ENCODE assay signal across 13 cellular contexts in genomic region chr17:53627511-53627910, GRCh38.
DNase-seq lines count a peak whose midpoint lies in the region; TF ChIP-seq lines count a peak whose summit lies in the region.
"Had no signal": no experiment of that assay in that cellular context is flagged by ENCODE, and none has a peak within 500 bp of the region (broad histone marks: within the 10 kb centered on the region; RNA-seq: fewer than 3 reads in every experiment).

No MANE protein-coding gene starts in this region.

- H3K4me3 ChIP-seq in choroid plexus epithelial cell (ENCODE audit: low read depth, low read length) (no peak overlapping the region), mesodermal cell (ENCODE audit: extremely low read depth, insufficient read depth, low read length, poor library complexity, severe bottlenecking) (no peak overlapping the region)

- peaks cover 42% of the 10 kb centered on the region for H3K4me1 ChIP-seq in mesodermal cell (ENCODE audit: control insufficient read depth, insufficient read depth, low read length, poor library complexity, severe bottlenecking)

- H3K36me3 ChIP-seq in mesodermal cell (ENCODE audit: control insufficient read depth, insufficient read depth, low read length), result no peaks in the 10 kb centered on the region

- DNase-seq in AG20443 (ENCODE audit: low spot score) (peak; percentile 15), LHCN-M2 (ENCODE audit: low read depth) (peak; percentile 74), choroid plexus epithelial cell (ENCODE audit: low read depth) (peak; percentile 7), dedifferentiated amniotic fluid mesenchymal stem cell (ENCODE audit: extremely low spot score) (no peak), KBM-7 (no peak), anterior cingulate cortex (lab: John Stamatoyannopoulos, UW) (no peak), cerebellar cortex (ENCODE audit: low spot score) (no peak)
- DNase-seq: activated CD4-positive, alpha-beta T cell treated with anti-CD3 and anti-CD28 coated beads for 4 hours; activated T-cell treated with anti-CD3 and anti-CD28 coated beads, Interleukin-2, amount 50 U/mL, for 24 hours; CD4-positive, alpha-beta T cell; retina had no signal

- WGBS in mesodermal cell (ENCODE audit: insufficient coverage in 2 of 2), 2 experiments, result no CpG with 5 or more reads among the region's 1 CpG

- TF ChIP-seq CTCF in choroid plexus epithelial cell (conservative IDR thresholded peaks at IDR 0.05; ENCODE audit: low read depth, low read length), result no peak

- in situ Hi-C loops in KBM-7 (cut with MboI; ENCODE audit: low pct_unique_long_range_greater_than_20kb, low sequenced_read_pairs), result no loop called here

- H3K27ac ChIP-seq in mesodermal cell (ENCODE audit: low read depth, low read length, severe bottlenecking), result peak overlapping the region; percentile 69
- H3K27ac ChIP-seq: KMS-11 had no signal

- H3K9me3 ChIP-seq in mesodermal cell (ENCODE audit: control insufficient read depth, low read length), result no peaks in the 10 kb centered on the region

Comparison
In these comparisons a context has a peak if more than half of its experiments do, and no peak if none do; other contexts are left out.
1. DNase-seq: peak in AG20443 (single experiment), LHCN-M2 (single experiment) and choroid plexus epithelial cell (single experiment); none in dedifferentiated amniotic fluid mesenchymal stem cell (single experiment), KBM-7 (single experiment), anterior cingulate cortex (0 of 58) and cerebellar cortex (single experiment).